In genomic region chr11:9231848-9232177, GRCh38 we compare ENCODE assay signal across 8 cellular contexts. TPM values are rescaled to one million over a fixed set of nuclear protein-coding genes. Genes with fewer than 3 reads are reported as not detected.
DNase-seq lines count a peak whose midpoint lies in the region; ATAC-seq and TF ChIP-seq lines count a peak whose summit lies in the region.

No MANE protein-coding gene starts in this region.

- no peak for TF ChIP-seq POLR2A in upper lobe of left lung (IDR thresholded peaks at IDR 0.05)

- no peaks in the 10 kb centered on the region for H3K9me3 ChIP-seq in upper lobe of left lung

- 0 to 2% methylated on average over 1 of the region's 1 CpG for WGBS in upper lobe of left lung, 2 donors

- ATAC-seq in HG03342 (IDR thresholded peaks at IDR 0.05; ENCODE audit: unreplicated experiment): peak; percentile 47
- peak; percentile 80 for ATAC-seq in left lobe of liver
- ATAC-seq in upper lobe of left lung (ENCODE audit: low FRiP score in 2 of 2): peak in 1 of 2 donors; percentile 78
- ATAC-seq in HG03520 (IDR thresholded peaks at IDR 0.05; ENCODE audit: unreplicated experiment): no peak

- H3K27ac ChIP-seq in angular gyrus (ENCODE audit: low read depth, low read length) (peak overlapping the region; percentile 86), upper lobe of left lung (peak overlapping the region; percentile 32 to 71 (median 50))

- DNase-seq in EL (peak; percentile 20), left lobe of liver (ENCODE audit: low spot score) (no peak), upper lobe of left lung (no peak), ecto neural progenitor cell (ENCODE audit: low spot score) (no peak), amniotic stem cell (lab: John Stamatoyannopoulos, UW) (no peak)

- H3K4me3 ChIP-seq in upper lobe of left lung: peak overlapping the region in 2 of 4 donors; percentile 24 to 37

- no peak for TF ChIP-seq EP300 in upper lobe of left lung (IDR thresholded peaks at IDR 0.05)

- no peaks in the 10 kb centered on the region for H3K36me3 ChIP-seq in upper lobe of left lung

- H3K27me3 ChIP-seq in upper lobe of left lung: no peaks in the 10 kb centered on the region

- TF ChIP-seq CTCF in upper lobe of left lung (IDR thresholded peaks at IDR 0.05): no peak

- peaks cover 11 to 28% (median 14%) of the 10 kb centered on the region in 4 donors for H3K4me1 ChIP-seq in upper lobe of left lung

RNA-seq across cellular contexts. Expression of gene DENND5A, which starts 33.3 kb away (rescaled TPM):
- total RNA-seq in left lobe of liver (15.5 TPM), upper lobe of left lung (100 to 1,000 TPM in 3 of 6 donors, 10 to 100 TPM in 3; 84.4 to 159 (median 98.8) TPM)
